Comparison of ENCODE assay signal across 4 cellular contexts in the genomic region with DNA sequence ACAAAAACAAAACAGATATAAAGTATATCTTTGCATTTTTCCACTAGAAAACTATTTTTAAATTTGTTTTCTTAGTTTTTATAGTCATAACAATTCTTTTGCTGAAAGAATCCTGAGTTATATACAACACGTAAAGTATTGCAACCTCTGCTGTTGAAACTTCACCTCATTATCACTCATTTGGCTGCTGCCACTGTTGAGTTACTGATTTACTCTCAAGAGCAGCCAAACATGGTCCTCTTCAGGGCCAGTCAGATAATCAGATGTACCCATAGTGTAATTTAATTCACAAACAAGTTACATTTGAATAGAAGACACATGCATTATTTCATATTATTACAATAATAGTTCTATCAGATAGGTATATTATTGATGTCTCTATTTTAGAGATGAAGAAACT.
DNase-seq lines count a peak whose midpoint lies in the region; ATAC-seq, FAIRE-seq and TF ChIP-seq lines count a peak whose summit lies in the region.
"Not testable (repeated sequence)": the region's sequence is repeated elsewhere in the genome, so short reads cannot be mapped to it uniquely, and the experiment has no call there.

No MANE protein-coding gene starts in this region.

- H3K27me3 ChIP-seq in right lobe of liver = not testable (repeated sequence)

- FAIRE-seq in G401.6 (lab: Jason Lieb, UNC) = peak; percentile 8
- FAIRE-seq in colon (lab: Jason Lieb, UNC) = peak; percentile 38
- peak; percentile 86 for FAIRE-seq in kidney (lab: Jason Lieb, UNC)

- H3K4me1 ChIP-seq in kidney (ENCODE audit: control insufficient read depth in 1 of 2, insufficient read depth in 1 of 2, low read depth in 1 of 2, low read length in 2 of 2); right lobe of liver: not testable (repeated sequence)

- DNase-seq in kidney, right lobe of liver: not testable (repeated sequence)

- ATAC-seq in right lobe of liver = peak; percentile 69 to 83 (median 81)

- H3K9me3 ChIP-seq in kidney (ENCODE audit: control insufficient read depth in 1 of 2, low read length in 2 of 2); right lobe of liver: not testable (repeated sequence)

- no CpG with 5 or more reads among the region's 1 CpG for WGBS in right lobe of liver (ENCODE audit: insufficient coverage, low coverage, low lambda C conversion rate, missing lambda C conversion rate)

- not testable (repeated sequence) for H3K9ac ChIP-seq in kidney (ENCODE audit: low read length in 2 of 2)

- H3K27ac ChIP-seq in kidney (ENCODE audit: low read depth in 2 of 2, low read length in 2 of 2); right lobe of liver: not testable (repeated sequence)

- not testable (repeated sequence) for H3K36me3 ChIP-seq in kidney (ENCODE audit: control insufficient read depth in 1 of 2, insufficient read depth in 2 of 2, low read length in 2 of 2); right lobe of liver

- intact Hi-C loops in kidney (cut with DNase I); right lobe of liver (cut with DNase I): not testable (repeated sequence)

- TF ChIP-seq CTCF in kidney (IDR thresholded peaks at IDR 0.05; ENCODE audit: borderline replicate concordance, extremely low read depth, insufficient read depth); right lobe of liver (IDR thresholded peaks at IDR 0.05): not testable (repeated sequence)

- not testable (repeated sequence) for H3K4me3 ChIP-seq in kidney (ENCODE audit: low read length in 2 of 2); right lobe of liver

- TF ChIP-seq POLR2A in right lobe of liver (IDR thresholded peaks at IDR 0.05) = not testable (repeated sequence)
